Comparison of ENCODE assay signal across 14 cellular contexts in the genomic region with DNA sequence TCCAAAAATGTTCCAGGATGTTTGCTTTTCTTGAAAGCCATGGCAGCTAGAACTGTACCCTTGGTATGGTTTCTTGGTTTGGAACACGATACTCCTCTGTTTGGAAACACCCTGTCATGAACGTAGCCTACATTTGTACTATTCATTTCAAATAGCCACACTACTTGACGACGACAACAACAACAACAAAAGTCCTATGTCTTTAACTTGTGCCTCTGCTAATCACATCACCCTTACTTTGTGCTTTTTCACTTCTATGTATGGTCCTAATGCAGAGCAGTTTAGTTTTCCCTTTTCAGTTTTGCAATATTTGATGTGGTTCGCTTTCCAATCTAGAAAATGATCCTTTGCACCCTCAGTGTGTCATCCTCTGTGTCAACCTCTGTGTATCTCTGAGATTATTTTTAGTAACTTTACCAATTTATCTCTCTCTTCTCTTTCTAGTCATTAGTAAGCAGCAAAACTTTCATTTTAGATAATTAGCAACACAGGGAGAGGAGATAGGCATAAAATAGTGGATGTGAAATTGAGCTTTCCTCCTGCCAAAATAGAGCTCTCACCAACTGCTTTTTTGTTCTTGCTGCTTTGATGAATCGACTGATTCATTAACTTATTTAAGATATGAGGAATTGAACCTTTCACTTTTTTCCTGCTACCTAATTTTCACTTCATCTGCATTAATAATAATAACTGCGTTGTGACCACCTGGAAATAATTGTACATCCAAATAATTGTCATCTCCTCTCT. TPM values are rescaled to one million over a fixed set of nuclear protein-coding genes. Genes with fewer than 3 reads are reported as not detected.
DNase-seq lines count a peak whose midpoint lies in the region; ATAC-seq and TF ChIP-seq lines count a peak whose summit lies in the region.
"Had no signal": no experiment of that assay in that cellular context is flagged by ENCODE, and none has a peak within 500 bp of the region (broad histone marks: within the 10 kb centered on the region; RNA-seq: fewer than 3 reads in every experiment).

No MANE protein-coding gene starts in this region.

- CTCF ChIA-PET in WTC11 (lab: Charles Lee): no interaction called here

- H3K27me3 Mint-ChIP-seq in WTC11 (ENCODE audit: low read depth): no peaks in the 10 kb centered on the region
- H3K27me3 Mint-ChIP-seq: activated B cell treated with CpG ODN at 0.5 μM for 24 hours had no signal

- no peak overlapping the region for H3K4me3 ChIP-seq in tibial nerve
- H3K4me3 ChIP-seq: Peyer's patch had no signal

- no peak for TF ChIP-seq POLR2A in tibial nerve (IDR thresholded peaks at IDR 0.05)

- H3K27me3 ChIP-seq in tibial nerve: no peaks in the 10 kb centered on the region
- H3K27me3 ChIP-seq: Peyer's patch had no signal

- peaks cover 0 to under 1% (median 0%) of the 10 kb centered on the region in 4 donors for H3K9me3 ChIP-seq in tibial nerve
- H3K9me3 ChIP-seq: Peyer's patch had no signal

- H3K4me3 Mint-ChIP-seq in WTC11: no peak overlapping the region
- H3K4me3 Mint-ChIP-seq: activated B cell treated with CpG ODN at 0.5 μM for 24 hours; naive thymus-derived CD4-positive, alpha-beta T cell had no signal

- ATAC-seq in GM18858 (IDR thresholded peaks at IDR 0.05; ENCODE audit: unreplicated experiment): peak; percentile 82
- ATAC-seq in GM21423 (IDR thresholded peaks at IDR 0.05; ENCODE audit: unreplicated experiment): peak; percentile 71
- peak; percentile 78 for ATAC-seq in HG03108 (IDR thresholded peaks at IDR 0.05; ENCODE audit: unreplicated experiment)
- ATAC-seq in WTC11: no peak
- ATAC-seq: naive thymus-derived CD4-positive, alpha-beta T cell had no signal

- no peak overlapping the region for H3K27ac ChIP-seq in tibial nerve
- H3K27ac ChIP-seq: Peyer's patch had no signal

- H3K36me3 Mint-ChIP-seq in WTC11: no peaks in the 10 kb centered on the region

- no peaks in the 10 kb centered on the region for H3K36me3 ChIP-seq in tibial nerve
- H3K36me3 ChIP-seq: Peyer's patch had no signal

- TF ChIP-seq CTCF in tibial nerve (IDR thresholded peaks at IDR 0.05) (no peak), WTC11 (IDR thresholded peaks at IDR 0.05) (no peak)

- POLR2A ChIA-PET in WTC11 (lab: Charles Lee): no interaction called here

- peaks cover under 1% of the 10 kb centered on the region for H3K9me3 Mint-ChIP-seq in WTC11

- TF ChIP-seq EP300 in tibial nerve (IDR thresholded peaks at IDR 0.05): no peak

- DNase-seq in fibroblast of gingiva (ENCODE audit: low read depth) (peak; percentile 8), tibial nerve (ENCODE audit: low spot score in 2 of 2) (no peak), WTC11 (ENCODE audit: low spot score) (no peak)
- DNase-seq in stimulated activated naive CD4-positive, alpha-beta T cell (lab: John Stamatoyannopoulos, UW): no peak
- no peak for DNase-seq in stimulated activated CD4-positive, alpha-beta T cell treated with anti-CD3 and anti-CD28 coated beads, Interleukin-4, amount 100 ng/mL, for 4 hours
- DNase-seq: activated B cell treated with CpG ODN at 0.5 μM for 24 hours; DMS79 treated with DMSO at 0.1 percent for 48 hours; naive thymus-derived CD4-positive, alpha-beta T cell; NCI-H1417; Peyer's patch; substantia nigra had no signal

- WGBS in tibial nerve, 2 donors: 88 to 89% methylated on average over 7 of the region's 7 CpGs

- H3K4me1 Mint-ChIP-seq in WTC11: peaks cover 4% of the 10 kb centered on the region; the same call in 1 of the 2 replicates
- H3K4me1 Mint-ChIP-seq: activated B cell treated with CpG ODN at 0.5 μM for 24 hours had no signal

- no peaks in the 10 kb centered on the region for H3K4me1 ChIP-seq in tibial nerve
- H3K4me1 ChIP-seq: Peyer's patch had no signal

- H3K27ac Mint-ChIP-seq in WTC11: no peak overlapping the region
- H3K27ac Mint-ChIP-seq: activated B cell treated with CpG ODN at 0.5 μM for 24 hours had no signal

TF ChIP-seq in WTC11, 78 proteins besides CTCF, POLR2A, EP300 and RAD21 (continues in another document):
- TF ChIP-seq, protein P1, sequence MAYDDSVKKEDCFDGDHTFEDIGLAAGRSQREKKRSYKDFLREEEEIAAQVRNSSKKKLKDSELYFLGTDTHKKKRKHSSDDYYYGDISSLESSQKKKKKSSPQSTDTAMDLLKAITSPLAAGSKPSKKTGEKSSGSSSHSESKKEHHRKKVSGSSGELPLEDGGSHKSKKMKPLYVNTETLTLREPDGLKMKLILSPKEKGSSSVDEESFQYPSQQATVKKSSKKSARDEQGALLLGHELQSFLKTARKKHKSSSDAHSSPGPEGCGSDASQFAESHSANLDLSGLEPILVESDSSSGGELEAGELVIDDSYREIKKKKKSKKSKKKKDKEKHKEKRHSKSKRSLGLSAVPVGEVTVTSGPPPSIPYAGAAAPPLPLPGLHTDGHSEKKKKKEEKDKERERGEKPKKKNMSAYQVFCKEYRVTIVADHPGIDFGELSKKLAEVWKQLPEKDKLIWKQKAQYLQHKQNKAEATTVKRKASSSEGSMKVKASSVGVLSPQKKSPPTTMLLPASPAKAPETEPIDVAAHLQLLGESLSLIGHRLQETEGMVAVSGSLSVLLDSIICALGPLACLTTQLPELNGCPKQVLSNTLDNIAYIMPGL (CRISPR knock-in tag; IDR thresholded peaks at IDR 0.05): no peak
- TF ChIP-seq ATF1 (CRISPR knock-in tag; IDR thresholded peaks at IDR 0.05): no peak
- TF ChIP-seq ZNF219 (CRISPR knock-in tag; IDR thresholded peaks at IDR 0.05; ENCODE audit: borderline replicate concordance): no peak
- TF ChIP-seq NR3C1 (CRISPR knock-in tag; conservative IDR thresholded peaks at IDR 0.05; ENCODE audit: low read depth): no peak
- TF ChIP-seq, protein P2, sequence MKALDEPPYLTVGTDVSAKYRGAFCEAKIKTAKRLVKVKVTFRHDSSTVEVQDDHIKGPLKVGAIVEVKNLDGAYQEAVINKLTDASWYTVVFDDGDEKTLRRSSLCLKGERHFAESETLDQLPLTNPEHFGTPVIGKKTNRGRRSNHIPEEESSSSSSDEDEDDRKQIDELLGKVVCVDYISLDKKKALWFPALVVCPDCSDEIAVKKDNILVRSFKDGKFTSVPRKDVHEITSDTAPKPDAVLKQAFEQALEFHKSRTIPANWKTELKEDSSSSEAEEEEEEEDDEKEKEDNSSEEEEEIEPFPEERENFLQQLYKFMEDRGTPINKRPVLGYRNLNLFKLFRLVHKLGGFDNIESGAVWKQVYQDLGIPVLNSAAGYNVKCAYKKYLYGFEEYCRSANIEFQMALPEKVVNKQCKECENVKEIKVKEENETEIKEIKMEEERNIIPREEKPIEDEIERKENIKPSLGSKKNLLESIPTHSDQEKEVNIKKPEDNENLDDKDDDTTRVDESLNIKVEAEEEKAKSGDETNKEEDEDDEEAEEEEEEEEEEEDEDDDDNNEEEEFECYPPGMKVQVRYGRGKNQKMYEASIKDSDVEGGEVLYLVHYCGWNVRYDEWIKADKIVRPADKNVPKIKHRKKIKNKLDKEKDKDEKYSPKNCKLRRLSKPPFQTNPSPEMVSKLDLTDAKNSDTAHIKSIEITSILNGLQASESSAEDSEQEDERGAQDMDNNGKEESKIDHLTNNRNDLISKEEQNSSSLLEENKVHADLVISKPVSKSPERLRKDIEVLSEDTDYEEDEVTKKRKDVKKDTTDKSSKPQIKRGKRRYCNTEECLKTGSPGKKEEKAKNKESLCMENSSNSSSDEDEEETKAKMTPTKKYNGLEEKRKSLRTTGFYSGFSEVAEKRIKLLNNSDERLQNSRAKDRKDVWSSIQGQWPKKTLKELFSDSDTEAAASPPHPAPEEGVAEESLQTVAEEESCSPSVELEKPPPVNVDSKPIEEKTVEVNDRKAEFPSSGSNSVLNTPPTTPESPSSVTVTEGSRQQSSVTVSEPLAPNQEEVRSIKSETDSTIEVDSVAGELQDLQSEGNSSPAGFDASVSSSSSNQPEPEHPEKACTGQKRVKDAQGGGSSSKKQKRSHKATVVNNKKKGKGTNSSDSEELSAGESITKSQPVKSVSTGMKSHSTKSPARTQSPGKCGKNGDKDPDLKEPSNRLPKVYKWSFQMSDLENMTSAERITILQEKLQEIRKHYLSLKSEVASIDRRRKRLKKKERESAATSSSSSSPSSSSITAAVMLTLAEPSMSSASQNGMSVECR (CRISPR knock-in tag; IDR thresholded peaks at IDR 0.05; ENCODE audit: borderline replicate concordance): no peak
- TF ChIP-seq MXD4 (CRISPR knock-in tag; IDR thresholded peaks at IDR 0.05; ENCODE audit: borderline replicate concordance): no peak
- TF ChIP-seq TCF7 (CRISPR knock-in tag; IDR thresholded peaks at IDR 0.05; ENCODE audit: low read depth): no peak
- TF ChIP-seq, protein P3, sequence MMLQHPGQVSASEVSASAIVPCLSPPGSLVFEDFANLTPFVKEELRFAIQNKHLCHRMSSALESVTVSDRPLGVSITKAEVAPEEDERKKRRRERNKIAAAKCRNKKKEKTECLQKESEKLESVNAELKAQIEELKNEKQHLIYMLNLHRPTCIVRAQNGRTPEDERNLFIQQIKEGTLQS (CRISPR knock-in tag; conservative IDR thresholded peaks at IDR 0.05): no peak
- no peak for TF ChIP-seq HMGA2 (CRISPR knock-in tag; IDR thresholded peaks at IDR 0.05)

RNA-seq across cellular contexts. Expression of a gene that starts 44.1 kb away (rescaled TPM):
- total RNA-seq in tibial nerve: 1 to 10 TPM in 3 of 4 donors, not detected in 1; 1.7 to 7.5 (median 4.2) TPM
- total RNA-seq in WTC11 (2021): 0.09 TPM in 1 of 3 replicates, not detected in the others
